In genomic region chr2:219252084-219252483, GRCh38 we compare ENCODE assay signal across 2 cellular contexts.
A peak's percentile ranks its signal among the peaks of the same experiment; 100 is the strongest.
TF ChIP-seq lines count a peak whose summit lies in the region.

No MANE protein-coding gene starts in this region.

TF ChIP-seq in HepG2, 621 proteins besides CTCF, POLR2A, EP300 and RAD21:
- TF ChIP-seq TBX3 (IDR thresholded peaks at IDR 0.05; ENCODE audit: borderline replicate concordance): no peak
- no peak for TF ChIP-seq GPN1 (CRISPR knock-in tag; IDR thresholded peaks at IDR 0.05; ENCODE audit: borderline replicate concordance)
- no peak for TF ChIP-seq ZNF18 (CRISPR knock-in tag; IDR thresholded peaks at IDR 0.05; ENCODE audit: insufficient replicate concordance)
- TF ChIP-seq MNT (IDR thresholded peaks at IDR 0.05): 0 out of 2 replicates have a peak, but pooled peaks have one; percentile 28
- no peak for TF ChIP-seq TERF1 (CRISPR knock-in tag; IDR thresholded peaks at IDR 0.05)
- no peak for TF ChIP-seq ZNF710 (CRISPR knock-in tag; IDR thresholded peaks at IDR 0.05; ENCODE audit: borderline replicate concordance)

TF ChIP-seq in liver, 16 proteins besides CTCF, POLR2A, EP300 and RAD21:
- no peak for TF ChIP-seq HNF4G (IDR thresholded peaks at IDR 0.05)
- TF ChIP-seq MAX (IDR thresholded peaks at IDR 0.05): no peak
- no peak for TF ChIP-seq YY1 (IDR thresholded peaks at IDR 0.05)
- no peak for TF ChIP-seq ZBTB33 (IDR thresholded peaks at IDR 0.05)
- no peak for TF ChIP-seq GABPA (IDR thresholded peaks at IDR 0.05 in 1 of 2, conservative IDR thresholded peaks at IDR 0.05 in 1 of 2)
- no peak for TF ChIP-seq EGR1 (IDR thresholded peaks at IDR 0.05; ENCODE audit: low read depth in 2 of 2)
- no peak for TF ChIP-seq REST (IDR thresholded peaks at IDR 0.05)
- TF ChIP-seq FOXA2 (IDR thresholded peaks at IDR 0.05): no peak
- no peak for TF ChIP-seq RXRA (IDR thresholded peaks at IDR 0.05)
TF ChIP-seq in liver: peak in this region for 0.
